13 cellular contexts compared by ENCODE assay signal in genomic region chr14:74596747-74597456, GRCh38. TPM values are rescaled to one million over a fixed set of nuclear protein-coding genes. Genes with fewer than 3 reads are reported as not detected.
A peak's percentile ranks its signal among the peaks of the same experiment; 100 is the strongest.
DNase-seq lines count a peak whose midpoint lies in the region; ATAC-seq and TF ChIP-seq lines count a peak whose summit lies in the region.
"Had no signal": no experiment of that assay in that cellular context is flagged by ENCODE, and none has a peak within 500 bp of the region (broad histone marks: within the 10 kb centered on the region; RNA-seq: fewer than 3 reads in every experiment).

No MANE protein-coding gene starts in this region.

- no peaks in the 10 kb centered on the region for H3K4me1 ChIP-seq in OCI-LY7 (ENCODE audit: insufficient read depth, low read length, poor library complexity, severe bottlenecking)

- no TSS peak for BruUV-seq in OCI-LY7 (replicated peaks; lab: Mats Ljungman, UMichigan)

- H3K36me3 ChIP-seq in OCI-LY7 (ENCODE audit: insufficient read depth, low read length) = no peaks in the 10 kb centered on the region

- no peak overlapping the region for H2AFZ ChIP-seq in OCI-LY7 (ENCODE audit: low read length)

- no peaks in the 10 kb centered on the region for H3K9me2 ChIP-seq in OCI-LY7 (ENCODE audit: insufficient read depth, low read length)

- H3K27ac ChIP-seq in skin epidermis (peak overlapping the region in 12 of 21 experiments; percentile 5 to 85 (median 58)), OCI-LY7 (ENCODE audit: low read depth, low read length, poor library complexity, severe bottlenecking) (no peak overlapping the region)
- H3K27ac ChIP-seq: BLaER1 treated with 17β-estradiol and CSF1 and Interleukin-3, amounts not matched to agents 10 nM and 100 nM; HL-60 had no signal

- TF ChIP-seq CTCF in HFF-Myc (IDR thresholded peaks at IDR 0.05; ENCODE audit: low read depth, low read length, missing control alignments) (no peak), cardiac fibroblast (IDR thresholded peaks at IDR 0.05; ENCODE audit: low read depth, low read length) (no peak), OCI-LY7 (conservative IDR thresholded peaks at IDR 0.05; ENCODE audit: low read length) (no peak)

- H3K79me2 ChIP-seq in OCI-LY7 (ENCODE audit: insufficient read depth, low read depth, low read length) = no peaks in the 10 kb centered on the region

- POLR2A ChIA-PET in OCI-LY7 (lab: Charles Lee) = interaction anchor here (0.7 kb wide), 1 partner anchor 234 kb away, joined by 3 read pairs; no protein-coding TSS in a partner anchor

- no peaks in the 10 kb centered on the region for H4K20me1 ChIP-seq in OCI-LY7 (ENCODE audit: insufficient read depth, low read length)
- H4K20me1 ChIP-seq: BLaER1 treated with 17β-estradiol and CSF1 and Interleukin-3, amounts not matched to agents 10 nM and 100 nM had no signal

- CTCF ChIA-PET in OCI-LY7 (lab: Charles Lee; ENCODE audit: unreplicated experiment) = no interaction called here

- intact Hi-C loops in OCI-LY7 (cut with micrococcal nuclease; ENCODE audit: unreplicated experiment) = no loop called here

- H3K4me2 ChIP-seq in OCI-LY7 (ENCODE audit: low read length) = no peak overlapping the region

- H3K4me3 ChIP-seq in HFF-Myc (replicated peaks; ENCODE audit: low read depth, low read length) (no peak overlapping the region), cardiac fibroblast (replicated peaks in 1 of 2; ENCODE audit: low read depth in 2 of 2, low read length in 2 of 2) (no peak overlapping the region), skin epidermis (no peak overlapping the region), OCI-LY7 (ENCODE audit: low read depth, low read length, poor library complexity, severe bottlenecking) (no peak overlapping the region)
- H3K4me3 ChIP-seq: BLaER1 treated with 17β-estradiol and CSF1 and Interleukin-3, amounts not matched to agents 10 nM and 100 nM; body of pancreas had no signal

- peak; percentile 70 for DNase-seq in HFF-Myc (ENCODE audit: extremely low read depth, low read depth)
- peak; percentile 89 to 93 for DNase-seq in cardiac fibroblast (ENCODE audit: low read depth in 2 of 2)
- DNase-seq in hepatic stellate cell (ENCODE audit: low spot score) = peak; percentile 66
- DNase-seq in OCI-LY7 (ENCODE audit: low spot score) = no peak
- no peak for DNase-seq in stimulated activated CD4-positive, alpha-beta T cell treated with anti-CD3 and anti-CD28 coated beads, Interleukin-4, amount 100 ng/mL, for 1 hour
- no peak for DNase-seq in SHP77 (lab: John Stamatoyannopoulos, UW)
- DNase-seq: NCI-H2081; stimulated activated CD4-positive, alpha-beta T cell treated with anti-CD3 and anti-CD28 coated beads, Interleukin-4, amount 100 ng/mL, for 24 hours had no signal

- no peaks in the 10 kb centered on the region for H3K9me3 ChIP-seq in OCI-LY7 (ENCODE audit: low read length)
- H3K9me3 ChIP-seq: BLaER1 treated with 17β-estradiol and CSF1 and Interleukin-3, amounts not matched to agents 10 nM and 100 nM; body of pancreas had no signal

- no peak for ATAC-seq in activated CD4-positive, CD25-positive, alpha-beta regulatory T cell treated with anti-CD3 and anti-CD28 coated beads, Interleukin-2, amount 50 U/mL, for 24 hours
- ATAC-seq: body of pancreas had no signal

RNA-seq across cellular contexts. Expression of gene LTBP2, which starts 15.1 kb away (rescaled TPM):
- 0.21 and 0.25 TPM in 2 replicates for total RNA-seq in OCI-LY7 (2014; rRNA removed; shearing (Covaris generic))
- total RNA-seq in OCI-LY7 (2022) = 0.15 and 0.35 TPM in 2 replicates

Comparison
In these comparisons a context has a peak if more than half of its experiments do, and no peak if none do; other contexts are left out.
1. DNase-seq: peak in HFF-Myc (single experiment), cardiac fibroblast (2 of 2) and hepatic stellate cell (single experiment); none in OCI-LY7 (single experiment), stimulated activated CD4-positive, alpha-beta T cell treated with anti-CD3 and anti-CD28 coated beads, Interleukin-4, amount 100 ng/mL, for 1 hour (single experiment) and SHP77 (0 of 2).